10 cellular contexts compared by ENCODE assay signal in the genomic region with DNA sequence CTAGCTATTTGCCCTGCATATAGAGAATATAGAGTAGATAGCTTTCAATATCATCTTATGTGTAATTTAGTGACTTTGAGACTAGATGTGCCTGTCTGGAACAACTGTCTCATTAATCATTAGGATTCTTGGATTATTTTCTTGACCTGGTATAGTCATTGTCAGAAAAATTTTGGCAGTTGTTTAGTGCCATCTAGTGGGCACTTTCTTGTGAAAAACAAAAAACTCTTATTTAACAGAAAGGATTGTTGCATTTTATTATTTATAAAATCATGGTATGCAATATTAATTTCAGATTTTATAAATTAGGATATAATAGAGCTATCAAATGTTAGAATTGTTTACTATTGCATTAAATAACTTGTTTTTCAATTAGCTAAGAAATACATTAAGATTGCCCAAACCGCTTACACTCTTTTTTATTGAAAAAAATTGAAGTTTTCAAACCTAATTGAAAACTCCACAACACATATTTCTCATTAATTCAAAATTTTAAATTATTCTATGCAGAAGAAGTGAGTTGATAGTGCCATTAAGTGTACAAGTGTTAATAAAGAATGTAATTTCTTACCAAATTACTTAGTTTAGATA.
DNase-seq lines count a peak whose midpoint lies in the region; ATAC-seq and TF ChIP-seq lines count a peak whose summit lies in the region.
"Had no signal": no experiment of that assay in that cellular context is flagged by ENCODE, and none has a peak within 500 bp of the region (broad histone marks: within the 10 kb centered on the region; RNA-seq: fewer than 3 reads in every experiment).

No MANE protein-coding gene starts in this region.

- no peak overlapping the region for H3K9ac ChIP-seq in MM.1S (ENCODE audit: low read length)
- H3K9ac ChIP-seq: BLaER1 treated with 17β-estradiol and CSF1 and Interleukin-3, amounts not matched to agents 10 nM and 100 nM had no signal

- no peaks in the 10 kb centered on the region for H3K9me3 ChIP-seq in MM.1S (replicated peaks; ENCODE audit: insufficient read depth, low read length)

- H3K9me2 ChIP-seq in MM.1S (replicated peaks; ENCODE audit: insufficient read depth, low read length), result no peaks in the 10 kb centered on the region

- ATAC-seq in sciatic nerve, result no peak

- no peak overlapping the region for H3K4me2 ChIP-seq in MM.1S (ENCODE audit: low read depth, low read length)
- H3K4me2 ChIP-seq: BLaER1 treated with 17β-estradiol and CSF1 and Interleukin-3, amounts not matched to agents 10 nM and 100 nM had no signal

- TF ChIP-seq CTCF in MM.1S (IDR thresholded peaks at IDR 0.05; ENCODE audit: low read length), result peak; percentile 53

- intact Hi-C loops in sciatic nerve (cut with DNase I), result no loop called here

- H3K79me2 ChIP-seq in MM.1S (ENCODE audit: low read length), result no peaks in the 10 kb centered on the region

- H3K4me1 ChIP-seq in MM.1S (ENCODE audit: low read length), result no peaks in the 10 kb centered on the region
- H3K4me1 ChIP-seq: BLaER1 treated with 17β-estradiol and CSF1 and Interleukin-3, amounts not matched to agents 10 nM and 100 nM had no signal

- no peaks in the 10 kb centered on the region for H4K20me1 ChIP-seq in MM.1S (ENCODE audit: insufficient read depth, low read length)
- H4K20me1 ChIP-seq: BLaER1 treated with 17β-estradiol and CSF1 and Interleukin-3, amounts not matched to agents 10 nM and 100 nM had no signal

- no peak overlapping the region for H2AFZ ChIP-seq in MM.1S (ENCODE audit: low read length)

- no peak overlapping the region for H3K4me3 ChIP-seq in MM.1S (ENCODE audit: low read length)
- H3K4me3 ChIP-seq: BLaER1 treated with 17β-estradiol and CSF1 and Interleukin-3, amounts not matched to agents 10 nM and 100 nM; skin epidermis had no signal

- H3K27me3 ChIP-seq in MM.1S (replicated peaks; ENCODE audit: insufficient read depth, low read length), result no peaks in the 10 kb centered on the region
- H3K27me3 ChIP-seq: BLaER1 treated with 17β-estradiol and CSF1 and Interleukin-3, amounts not matched to agents 10 nM and 100 nM had no signal

- H3F3A ChIP-seq in MM.1S (ENCODE audit: insufficient read depth, low read length), result no peaks in the 10 kb centered on the region

- H3K27ac ChIP-seq in MM.1S (ENCODE audit: low read length), result no peak overlapping the region
- H3K27ac ChIP-seq: BLaER1 treated with 17β-estradiol and CSF1 and Interleukin-3, amounts not matched to agents 10 nM and 100 nM; skin epidermis had no signal

- H3K36me3 ChIP-seq in MM.1S (replicated peaks; ENCODE audit: insufficient read depth, low read length), result no peaks in the 10 kb centered on the region
- H3K36me3 ChIP-seq: BLaER1 treated with 17β-estradiol and CSF1 and Interleukin-3, amounts not matched to agents 10 nM and 100 nM had no signal

- DNase-seq in DMS79 treated with DMSO at 0.1 percent for 48 hours (lab: John Stamatoyannopoulos, UW) (peak; percentile 5), DMS79 (lab: John Stamatoyannopoulos, UW) (no peak), MM.1S (peak; percentile 35), amniotic epithelial cell (ENCODE audit: low read depth) (peak; percentile 56), kidney tubule cell (ENCODE audit: low spot score) (peak; percentile 59), activated gamma-delta T cell treated with Interleukin-2 at 50 U/mL for 16 hours (no peak), T1000 (lab: John Stamatoyannopoulos, UW) (no peak), sciatic nerve (ENCODE audit: low spot score) (no peak)

Comparison
In these comparisons a context has a peak if more than half of its experiments do, and no peak if none do; other contexts are left out.
1. DNase-seq: peak in DMS79 treated with DMSO at 0.1 percent for 48 hours (single experiment), MM.1S (single experiment), amniotic epithelial cell (single experiment) and kidney tubule cell (single experiment); none in DMS79 (single experiment), activated gamma-delta T cell treated with Interleukin-2 at 50 U/mL for 16 hours (single experiment), T1000 (single experiment) and sciatic nerve (single experiment).